27 cellular contexts compared by ENCODE assay signal in genomic region chr9:134919316-134919715, GRCh38. TPM values are rescaled to one million over a fixed set of nuclear protein-coding genes. Genes with fewer than 3 reads are reported as not detected.
DNase-seq lines count a peak whose midpoint lies in the region; ATAC-seq and TF ChIP-seq lines count a peak whose summit lies in the region.
"Had no signal": no experiment of that assay in that cellular context is flagged by ENCODE, and none has a peak within 500 bp of the region (broad histone marks: within the 10 kb centered on the region; RNA-seq: fewer than 3 reads in every experiment).

No MANE protein-coding gene starts in this region.

- no peak overlapping the region for H2AFZ ChIP-seq in neural progenitor cell (replicated peaks)
- H2AFZ ChIP-seq: GM23338 had no signal

- H3K9me3 ChIP-seq in neural progenitor cell (ENCODE audit: low read depth), result no peaks in the 10 kb centered on the region
- H3K9me3 ChIP-seq: HAP-1 had no signal

- no peak overlapping the region for H3K27ac ChIP-seq in neural progenitor cell

- intact Hi-C loops in cardiac septum (cut with DNase I), result no loop called here
- intact Hi-C loops in left ventricle myocardium superior (cut with micrococcal nuclease), result no loop called here

- H3K4me1 Mint-ChIP-seq in neural progenitor cell, result peaks cover 3% of the 10 kb centered on the region
- H3K4me1 Mint-ChIP-seq: GM23338, IgD-negative memory B cell, T-helper 17 cell had no signal

- peaks cover 15% of the 10 kb centered on the region for H3K9me3 Mint-ChIP-seq in neural progenitor cell

- no peak for TF ChIP-seq CTCF in neural progenitor cell (IDR thresholded peaks at IDR 0.05)

- ATAC-seq in left ventricle myocardium superior, result no peak
- ATAC-seq in HG02763 (IDR thresholded peaks at IDR 0.05; ENCODE audit: unreplicated experiment), result no peak
- ATAC-seq: GM23338, T-helper 17 cell had no signal

- no peaks in the 10 kb centered on the region for H3K36me3 ChIP-seq in neural progenitor cell
- H3K36me3 ChIP-seq: HAP-1 had no signal

- DNase-seq in cardiac septum (ENCODE audit: low spot score) (peak; percentile 19), left ventricle myocardium superior (no peak), NOMO-1 treated with DMSO at 0.1 percent for 48 hours (lab: John Stamatoyannopoulos, UW; ENCODE audit: unreplicated experiment) (peak; percentile 91), mesenteric fat pad (ENCODE audit: low spot score) (peak; percentile 22), activated T-cell treated with anti-CD3 and anti-CD28 coated beads for 4 hours (no peak), NCI-H146 treated with DMSO at 0.1 percent for 48 hours (lab: John Stamatoyannopoulos, UW; ENCODE audit: unreplicated experiment) (no peak), neural progenitor cell (ENCODE audit: low spot score) (no peak)
- DNase-seq: 8988T; C1 segment of cervical spinal cord; DMS79 treated with DMSO at 0.1 percent for 48 hours; NCI-H1092 treated with DMSO at 0.1 percent for 48 hours; NCI-H146; NCI-H2081; NCI-H2171; NCI-H345; NCI-H524; NCI-H774; NK-92 treated with Interleukin-12 subunit alpha and Interleukin-12 subunit beta, amount 100 ng/mL, for 24 hours; Right ventricle myocardium superior; SW 1271; T-helper 17 cell had no signal

- H3K9ac ChIP-seq in neural progenitor cell, result no peak overlapping the region

- peaks cover 5% of the 10 kb centered on the region for H3K27me3 Mint-ChIP-seq in neural progenitor cell (ENCODE audit: insufficient read depth, low read depth)

- H3K79me2 ChIP-seq in neural progenitor cell (ENCODE audit: low read depth), result no peaks in the 10 kb centered on the region

- no peak overlapping the region for H3K4me2 ChIP-seq in neural progenitor cell
- H3K4me2 ChIP-seq: GM23338 had no signal

- H3K4me3 Mint-ChIP-seq in neural progenitor cell, result no peak overlapping the region
- H3K4me3 Mint-ChIP-seq: GM23338, IgD-negative memory B cell, T-helper 17 cell had no signal

- H3K4me3 ChIP-seq in neural progenitor cell, result no peak overlapping the region
- H3K4me3 ChIP-seq: GM23338, HAP-1 had no signal

- H3K27ac Mint-ChIP-seq in neural progenitor cell, result no peak overlapping the region
- H3K27ac Mint-ChIP-seq: GM23338, IgD-negative memory B cell, T-helper 17 cell had no signal

- no peaks in the 10 kb centered on the region for H3K27me3 ChIP-seq in neural progenitor cell

- no peaks in the 10 kb centered on the region for H4K20me1 ChIP-seq in neural progenitor cell (ENCODE audit: low read depth)

- no peaks in the 10 kb centered on the region for H3K4me1 ChIP-seq in neural progenitor cell
- H3K4me1 ChIP-seq: HAP-1 had no signal

- no peaks in the 10 kb centered on the region for H3K36me3 Mint-ChIP-seq in neural progenitor cell
- H3K36me3 Mint-ChIP-seq: IgD-negative memory B cell had no signal

- no peaks in the 10 kb centered on the region for H3F3A ChIP-seq in neural progenitor cell (ENCODE audit: low read depth)

RNA-seq across cellular contexts. Expression of gene FCN1, which starts 1.6 kb away (rescaled TPM):
- 5.3 TPM for total RNA-seq in cardiac septum
- total RNA-seq in left ventricle myocardium superior, result 5.7 TPM
- 27.9 TPM for total RNA-seq in mesenteric fat pad
- not detected in 2 replicates for total RNA-seq in neural progenitor cell (ENCODE audit: low replicate concordance)
- total RNA-seq: GM23338, M059J, SK-MEL-5 had no signal

RNA-seq across cellular contexts. Expression of gene FCN2, which starts 38.7 kb away (rescaled TPM):
- not detected for total RNA-seq in cardiac septum
- total RNA-seq in left ventricle myocardium superior, result not detected
- 1.2 TPM for total RNA-seq in mesenteric fat pad
- not detected in 2 replicates for total RNA-seq in neural progenitor cell (ENCODE audit: low replicate concordance)
- total RNA-seq: GM23338, M059J, SK-MEL-5, T-helper 17 cell had no signal

Comparison
In these comparisons a context has a peak if more than half of its experiments do, and no peak if none do; other contexts are left out.
1. DNase-seq: peak in cardiac septum (single experiment), NOMO-1 treated with DMSO at 0.1 percent for 48 hours (single experiment) and mesenteric fat pad (single experiment); none in left ventricle myocardium superior (single experiment), activated T-cell treated with anti-CD3 and anti-CD28 coated beads for 4 hours (single experiment), NCI-H146 treated with DMSO at 0.1 percent for 48 hours (single experiment) and neural progenitor cell (single experiment).